Comparison of ENCODE assay signal across 17 cellular contexts in genomic region chr4:181323061-181323460, GRCh38.
DNase-seq lines count a peak whose midpoint lies in the region; ATAC-seq and TF ChIP-seq lines count a peak whose summit lies in the region.
"Had no signal": no experiment of that assay in that cellular context is flagged by ENCODE, and none has a peak within 500 bp of the region (broad histone marks: within the 10 kb centered on the region; RNA-seq: fewer than 3 reads in every experiment).

No MANE protein-coding gene starts in this region.

- no peaks in the 10 kb centered on the region; the same call in 1 of the 2 replicates for H3K9me3 ChIP-seq in OCI-LY1 (ENCODE audit: low read length)
- no peaks in the 10 kb centered on the region for H3K9me3 ChIP-seq in thyroid gland
- H3K9me3 ChIP-seq: left ventricle myocardium inferior had no signal

- no peaks in the 10 kb centered on the region for H3K79me2 ChIP-seq in OCI-LY1 (ENCODE audit: insufficient read depth, low read length)

- H3K4me1 ChIP-seq in OCI-LY1 (ENCODE audit: insufficient read depth, low read length, severe bottlenecking) (peaks cover 45% of the 10 kb centered on the region), thyroid gland (no peaks in the 10 kb centered on the region)
- H3K4me1 ChIP-seq: left ventricle myocardium inferior had no signal

- DNase-seq in Right ventricle myocardium superior (no peak), activated T-cell treated with anti-CD3 and anti-CD28 coated beads for 4 hours (no peak), thyroid gland (no peak), GF-D8 (lab: John Stamatoyannopoulos, UW) (no peak)
- DNase-seq: activated CD4-positive, alpha-beta T cell treated with anti-CD3 and anti-CD28 coated beads, Interleukin-2, amount 10 ng/mL, durations not matched to agents 24 days and 14 days; activated naive CD8-positive, alpha-beta T cell treated with anti-CD3 and anti-CD28 coated beads, Interleukin-2, amount 50 U/mL, for 24 hours; activated T-cell treated with anti-CD3 and anti-CD28 coated beads, Interleukin-2, amount 50 U/mL, for 24 hours; effector memory CD4-positive, alpha-beta T cell; left ventricle myocardium inferior; NCI-H2171 treated with DMSO at 0.1 percent for 48 hours; NK-92 treated with Interleukin-12 subunit alpha and Interleukin-12 subunit beta, amount 100 ng/mL, for 24 hours; SHP77 had no signal

- intact Hi-C loops in Right ventricle myocardium superior (cut with DNase I) = no loop called here
- intact Hi-C loops in thyroid gland (cut with DNase I) = no loop called here

- no peak for TF ChIP-seq POLR2A in thyroid gland (IDR thresholded peaks at IDR 0.05)

- ATAC-seq in GM18868 (IDR thresholded peaks at IDR 0.05; ENCODE audit: unreplicated experiment) (peak; percentile 84), GM21528 (IDR thresholded peaks at IDR 0.05; ENCODE audit: low FRiP score, unreplicated experiment) (peak; percentile 82), HG03039 (IDR thresholded peaks at IDR 0.05; ENCODE audit: unreplicated experiment) (peak; percentile 77), Right ventricle myocardium superior (ENCODE audit: poor library complexity) (no peak)
- ATAC-seq: activated naive CD8-positive, alpha-beta T cell treated with anti-CD3 and anti-CD28 coated beads, Interleukin-2, amount 50 U/mL, for 24 hours had no signal

- H3K27ac ChIP-seq in OCI-LY1 (ENCODE audit: low read depth, low read length, poor library complexity, severe bottlenecking) = peak overlapping the region; percentile 70
- H3K27ac ChIP-seq in thyroid gland = no peak overlapping the region
- H3K27ac ChIP-seq: cardiac muscle cell, left ventricle myocardium inferior had no signal

- no peaks in the 10 kb centered on the region for H3F3A ChIP-seq in OCI-LY1 (ENCODE audit: insufficient read depth, low read length)

- H3K9ac ChIP-seq in OCI-LY1 (ENCODE audit: low read length) = no peak overlapping the region

- H3K4me3 ChIP-seq in OCI-LY1 (ENCODE audit: low read depth, low read length, poor library complexity, severe bottlenecking) (no peak overlapping the region), thyroid gland (replicated peaks in 1 of 3) (no peak overlapping the region)
- H3K4me3 ChIP-seq: cardiac muscle cell, left ventricle myocardium inferior had no signal

- H3K9me2 ChIP-seq in OCI-LY1 (ENCODE audit: low read depth, low read length) = no peaks in the 10 kb centered on the region

- H3K27me3 ChIP-seq in OCI-LY1 (ENCODE audit: insufficient read depth, low read length) (no peaks in the 10 kb centered on the region), thyroid gland (no peaks in the 10 kb centered on the region)
- H3K27me3 ChIP-seq: cardiac muscle cell had no signal

- 85 to 87% methylated on average over 2 of the region's 2 CpGs for WGBS in thyroid gland, 2 donors

- TF ChIP-seq CTCF in OCI-LY1 (IDR thresholded peaks at IDR 0.05; ENCODE audit: low read length) (no peak), thyroid gland (IDR thresholded peaks at IDR 0.05) (no peak)

- peak overlapping the region; percentile 23; the same call in 1 of the 2 replicates for H3K4me2 ChIP-seq in OCI-LY1 (ENCODE audit: low read length)

- no peaks in the 10 kb centered on the region for H3K36me3 ChIP-seq in OCI-LY1 (ENCODE audit: insufficient read depth, low read length)
- no peaks in the 10 kb centered on the region for H3K36me3 ChIP-seq in thyroid gland
- H3K36me3 ChIP-seq: cardiac muscle cell, left ventricle myocardium inferior had no signal

- H2AFZ ChIP-seq in OCI-LY1 (ENCODE audit: low read length) = peak overlapping the region; percentile 71; the same call in 1 of the 2 replicates

- no peaks in the 10 kb centered on the region for H4K20me1 ChIP-seq in OCI-LY1 (ENCODE audit: insufficient read depth, low read length)
